Comparison of ENCODE assay signal across 9 cellular contexts in genomic region chr22:17521971-17522370, GRCh38. TPM values are rescaled to one million over a fixed set of nuclear protein-coding genes. Genes with fewer than 3 reads are reported as not detected.
"Had no signal": no experiment of that assay in that cellular context is flagged by ENCODE, and none has a peak within 500 bp of the region (broad histone marks: within the 10 kb centered on the region; RNA-seq: fewer than 3 reads in every experiment).

No MANE protein-coding gene starts in this region.

RNA-seq across cellular contexts. Expression of gene SLC25A18, which starts 41.3 kb away (rescaled TPM):
- total RNA-seq: chondrocyte, colonic mucosa, dermis microvascular lymphatic vessel endothelial cell, endothelial cell of umbilical vein, epithelial cell of proximal tubule, fibroblast of lung, foreskin keratinocyte, lung microvascular endothelial cell, myocyte had no signal
- polyA plus RNA-seq: endothelial cell of umbilical vein, foreskin keratinocyte had no signal
